Comparison of ENCODE assay signal across 13 cellular contexts in the genomic region with DNA sequence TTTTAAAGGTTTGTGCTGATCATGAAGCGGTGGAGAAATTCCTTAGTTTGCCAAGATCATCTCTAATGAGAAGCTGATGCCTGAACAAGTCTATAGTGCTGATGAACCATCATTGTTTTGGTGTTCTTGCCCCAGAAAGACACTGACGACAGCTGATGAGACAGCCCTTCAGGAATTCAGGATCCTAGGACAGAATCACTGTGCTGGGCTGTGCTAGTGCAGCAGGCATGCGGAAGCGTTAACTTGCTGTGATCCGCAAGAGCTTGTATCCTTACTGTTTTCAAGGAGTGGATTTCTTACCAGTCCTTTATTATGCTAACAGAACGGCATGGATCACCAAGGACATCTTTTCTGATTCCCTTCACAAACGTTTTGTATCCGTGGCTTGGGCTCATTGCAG.
DNase-seq lines count a peak whose midpoint lies in the region; ATAC-seq, FAIRE-seq and TF ChIP-seq lines count a peak whose summit lies in the region.
"Had no signal": no experiment of that assay in that cellular context is flagged by ENCODE, and none has a peak within 500 bp of the region (broad histone marks: within the 10 kb centered on the region; RNA-seq: fewer than 3 reads in every experiment).

No MANE protein-coding gene starts in this region.

- peak; percentile 82 for DNase-seq in HFFc6
- peak; percentile 95 for DNase-seq in amniotic epithelial cell (ENCODE audit: low read depth)
- DNase-seq in fibroblast of villous mesenchyme (ENCODE audit: low read depth) = peak; percentile 86
- DNase-seq in urothelium cell line (ENCODE audit: low spot score) = peak; percentile 54
- DNase-seq in NCI-H1092 treated with DMSO at 0.1 percent for 48 hours (lab: John Stamatoyannopoulos, UW) = no peak
- no peak for DNase-seq in MV-4-11 (lab: John Stamatoyannopoulos, UW)
- DNase-seq: activated CD4-positive, CD25-positive, alpha-beta regulatory T cell; activated T-cell treated with anti-CD3 and anti-CD28 coated beads, Interleukin-2, amount 50 U/mL, for 1 hour; NCI-H1694 had no signal

- peaks cover 34% of the 10 kb centered on the region for H3K4me1 Mint-ChIP-seq in HFFc6 (ENCODE audit: low read depth)

- peak overlapping the region; percentile 74 for H3K27ac Mint-ChIP-seq in HFFc6

- peaks cover 9% of the 10 kb centered on the region; the same call in 1 of the 2 replicates for H3K9me3 Mint-ChIP-seq in HFFc6

- H3K4me3 Mint-ChIP-seq in HFFc6 = peak overlapping the region; percentile 58

- H3K27me3 Mint-ChIP-seq in HFFc6 (ENCODE audit: insufficient read depth) = no peaks in the 10 kb centered on the region

- H3K4me3 ChIP-seq in fibroblast of villous mesenchyme (ENCODE audit: low read depth, low read length) = no peak overlapping the region
- H3K4me3 ChIP-seq: GM12878, SK-N-MC had no signal

- no peak for FAIRE-seq in urothelium cell line (lab: Jason Lieb, UNC)
- FAIRE-seq: D721Med, GM12878 had no signal

- no peak for ATAC-seq in HG03432 (IDR thresholded peaks at IDR 0.05; ENCODE audit: unreplicated experiment)
- ATAC-seq: GM12878 had no signal

- peaks cover 19% of the 10 kb centered on the region for H3K36me3 Mint-ChIP-seq in HFFc6 (ENCODE audit: low read depth)

- TF ChIP-seq CTCF in HFFc6 (IDR thresholded peaks at IDR 0.05) = no peak
- TF ChIP-seq CTCF in fibroblast of villous mesenchyme (IDR thresholded peaks at IDR 0.05; ENCODE audit: insufficient read depth, low read depth, low read length) = no peak

Comparison
In these comparisons a context has a peak if more than half of its experiments do, and no peak if none do; other contexts are left out.
1. DNase-seq: peak in HFFc6 (single experiment), amniotic epithelial cell (single experiment), fibroblast of villous mesenchyme (single experiment) and urothelium cell line (single experiment); none in NCI-H1092 treated with DMSO at 0.1 percent for 48 hours (single experiment) and MV-4-11 (single experiment).